In the genomic region with DNA sequence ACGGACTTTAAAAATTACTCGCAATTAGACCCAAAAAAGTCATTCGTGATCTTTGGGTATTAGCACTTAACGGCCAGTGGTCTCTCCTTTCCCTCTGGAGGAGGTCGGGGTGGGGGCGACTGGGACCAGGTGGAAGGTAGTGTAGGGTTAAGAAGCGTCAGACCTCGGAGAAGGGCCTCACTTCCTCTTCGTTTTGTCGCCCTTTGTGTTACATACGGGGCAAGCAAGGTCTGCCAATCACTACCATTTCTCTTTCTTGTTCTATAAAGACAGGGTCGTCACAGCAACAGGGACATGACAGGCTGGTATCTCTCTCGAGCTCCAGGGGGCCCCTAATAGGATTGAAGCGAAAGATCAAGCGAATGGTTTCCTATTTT, we compare ENCODE assay signal across 9 cellular contexts.
DNase-seq lines count a peak whose midpoint lies in the region; ATAC-seq and TF ChIP-seq lines count a peak whose summit lies in the region.
"Had no signal": no experiment of that assay in that cellular context is flagged by ENCODE, and none has a peak within 500 bp of the region (broad histone marks: within the 10 kb centered on the region; RNA-seq: fewer than 3 reads in every experiment).

No MANE protein-coding gene starts in this region.

- H3K9me3 Mint-ChIP-seq in brain (peaks cover 0 to 6% (median 0%) of the 10 kb centered on the region in 5 experiments), neural progenitor cell (peaks cover 5% of the 10 kb centered on the region), MCF 10A (ENCODE audit: unreplicated experiment) (no peaks in the 10 kb centered on the region)

- H3K27ac Mint-ChIP-seq in brain (peak overlapping the region in 1 of 5 experiments; percentile 80), neural progenitor cell (peak overlapping the region; percentile 99), MCF 10A (ENCODE audit: low read depth, unreplicated experiment) (no peak overlapping the region)

- TF ChIP-seq CTCF in brain (conservative IDR thresholded peaks at IDR 0.05) (no peak), neural progenitor cell (IDR thresholded peaks at IDR 0.05) (no peak), MCF 10A (IDR thresholded peaks at IDR 0.05; ENCODE audit: unreplicated experiment) (no peak)

- H4K20me1 ChIP-seq in neural progenitor cell (ENCODE audit: low read depth), result no peaks in the 10 kb centered on the region

- H3K4me1 Mint-ChIP-seq in brain, result peaks cover 39% of the 10 kb centered on the region
- peaks cover 53% of the 10 kb centered on the region for H3K4me1 Mint-ChIP-seq in neural progenitor cell
- H3K4me1 Mint-ChIP-seq in MCF 10A (ENCODE audit: insufficient read depth, unreplicated experiment), result peaks cover 19% of the 10 kb centered on the region

- H3K36me3 ChIP-seq in ES-I3 (ENCODE audit: insufficient read depth, low read length), result no peaks in the 10 kb centered on the region
- no peaks in the 10 kb centered on the region for H3K36me3 ChIP-seq in neural progenitor cell

- peaks cover 14% of the 10 kb centered on the region; the same call in 1 of the 2 replicates for H3K4me1 ChIP-seq in ES-I3 (ENCODE audit: insufficient read depth, low read length)
- H3K4me1 ChIP-seq in neural progenitor cell, result peaks cover 28% of the 10 kb centered on the region

- H3K4me2 ChIP-seq in neural progenitor cell, result peak overlapping the region; percentile 86

- H3K4me3 Mint-ChIP-seq in brain (peak overlapping the region; percentile 43 to 83 (median 58)), neural progenitor cell (peak overlapping the region; percentile 89), MCF 10A (ENCODE audit: unreplicated experiment) (no peak overlapping the region)

- BruUV-seq in MCF 10A (replicated peaks; lab: Mats Ljungman, UMichigan), result no TSS peak

- H3K27me3 ChIP-seq in neural progenitor cell, result peaks cover 71% of the 10 kb centered on the region

- H3K9me3 ChIP-seq in ES-I3 (ENCODE audit: control insufficient read depth, insufficient read depth, low read length), result no peaks in the 10 kb centered on the region
- H3K9me3 ChIP-seq in neural progenitor cell (ENCODE audit: low read depth), result no peaks in the 10 kb centered on the region

- H3K27ac ChIP-seq in neural progenitor cell, result no peak overlapping the region

- H3K79me2 ChIP-seq in neural progenitor cell (ENCODE audit: low read depth), result no peaks in the 10 kb centered on the region

- H3F3A ChIP-seq in neural progenitor cell (ENCODE audit: low read depth), result peaks cover 30% of the 10 kb centered on the region

- H3K27me3 Mint-ChIP-seq in brain (peaks cover 97% of the 10 kb centered on the region), neural progenitor cell (ENCODE audit: insufficient read depth, low read depth) (peaks cover 24% of the 10 kb centered on the region), MCF 10A (ENCODE audit: insufficient read depth, unreplicated experiment) (no peaks in the 10 kb centered on the region)

- peak overlapping the region; percentile 91 for H2AFZ ChIP-seq in neural progenitor cell (replicated peaks)

- ATAC-seq in HG03342 (IDR thresholded peaks at IDR 0.05; ENCODE audit: unreplicated experiment) (peak; percentile 43), GM18870 (IDR thresholded peaks at IDR 0.05; ENCODE audit: unreplicated experiment) (no peak)

- H3K9ac ChIP-seq in ES-I3 (ENCODE audit: low read depth, low read length) (peak overlapping the region; percentile 94; the same call in 1 of the 2 replicates), neural progenitor cell (no peak overlapping the region)

- intact Hi-C loops in MCF 10A (cut with micrococcal nuclease), result loop anchor here (5.0 kb wide), 1 partner anchor 178 kb away; no protein-coding TSS in a partner anchor
- intact Hi-C loops in head of caudate nucleus (cut with DNase I), result loop anchor here (5.0 kb wide), 1 partner anchor 632 kb away; no protein-coding TSS in a partner anchor

- DNase-seq in neural progenitor cell (ENCODE audit: low spot score) (peak; percentile 69), MCF 10A (ENCODE audit: unreplicated experiment) (no peak), head of caudate nucleus (no peak)
- no peak for DNase-seq in activated CD8-positive, alpha-beta memory T cell treated with anti-CD3 and anti-CD28 coated beads, Interleukin-2, amount 50 U/mL, for 4 hours
- DNase-seq: substantia nigra had no signal

- POLR2A ChIA-PET in MCF 10A (lab: Yijun Ruan, JAX), result no interaction called here

- H3K36me3 Mint-ChIP-seq in brain (no peaks in the 10 kb centered on the region), neural progenitor cell (peaks cover 2% of the 10 kb centered on the region), MCF 10A (ENCODE audit: insufficient read depth, unreplicated experiment) (no peaks in the 10 kb centered on the region)

- CTCF ChIA-PET in MCF 10A (lab: Yijun Ruan, JAX), result interaction anchor here (1.8 to 6.2 kb wide), 2 partner anchors 630 to 637 kb away, joined by 5 to 72 read pairs; no protein-coding TSS in a partner anchor

- peak overlapping the region; percentile 57 for H3K4me3 ChIP-seq in neural progenitor cell
